Comparison of ENCODE assay signal across 1 cellular context in the genomic region with DNA sequence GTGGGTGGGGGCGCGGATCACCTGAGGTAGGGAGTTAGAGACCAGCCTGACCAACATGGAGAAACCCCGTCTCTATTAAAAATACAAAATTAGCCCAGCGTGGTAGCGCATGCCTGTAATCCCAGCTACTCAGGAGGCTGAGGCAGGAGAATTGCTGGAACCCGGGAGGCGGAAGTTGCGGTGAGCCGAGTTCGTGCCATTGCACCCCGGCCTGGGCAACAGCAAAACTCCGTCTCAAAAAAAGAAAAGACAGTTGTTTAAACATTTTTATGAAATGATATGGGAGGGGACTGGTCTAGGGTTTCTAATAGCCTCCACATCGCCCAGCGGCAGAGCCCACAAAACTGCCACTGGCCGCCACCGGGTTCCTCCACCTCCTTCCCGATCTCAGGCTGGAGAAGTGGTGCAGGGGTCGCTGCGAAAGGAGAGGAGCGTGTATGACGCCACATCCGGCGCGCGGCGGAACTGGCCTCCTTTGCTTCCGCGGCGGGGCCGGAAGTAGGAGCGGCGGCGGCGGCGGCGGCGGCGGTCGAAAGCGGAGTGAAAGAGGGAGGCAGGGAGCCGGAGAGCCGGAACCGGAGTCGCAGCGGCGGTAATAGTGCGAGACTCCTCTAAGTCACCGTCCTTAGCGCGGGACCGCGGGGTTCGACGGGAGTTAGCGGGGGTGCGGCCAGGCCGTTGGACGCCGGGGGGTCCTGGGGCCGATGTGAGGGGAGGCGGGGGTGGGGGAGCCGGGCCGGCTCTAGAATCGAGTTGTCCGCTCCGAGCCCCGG.
TF ChIP-seq lines count a peak whose summit lies in the region.

A gene (plus strand): TSS at position 492 of the 773 bp plus-strand sequence. CDS start 384 bp downstream, outside the sequence.

TF ChIP-seq in H1, 55 proteins besides CTCF, POLR2A, EP300 and RAD21 (continued from another document):
- TF ChIP-seq, protein P1, sequence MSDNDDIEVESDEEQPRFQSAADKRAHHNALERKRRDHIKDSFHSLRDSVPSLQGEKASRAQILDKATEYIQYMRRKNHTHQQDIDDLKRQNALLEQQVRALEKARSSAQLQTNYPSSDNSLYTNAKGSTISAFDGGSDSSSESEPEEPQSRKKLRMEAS (IDR thresholded peaks at IDR 0.05), result no peak
- TF ChIP-seq GTF2F1 (IDR thresholded peaks at IDR 0.05; ENCODE audit: borderline replicate concordance, low read depth, low read length) (no peak), TAF1 (IDR thresholded peaks at IDR 0.05; ENCODE audit: low read depth, low read length) (peak; percentile 84), CEBPB (IDR thresholded peaks at IDR 0.05; ENCODE audit: low read depth, low read length) (0 out of 2 replicates have a peak, but pooled peaks have one; percentile 15), PHF8 (conservative IDR thresholded peaks at IDR 0.05; ENCODE audit: low read depth, low read length) (peak; percentile 86), JUND (IDR thresholded peaks at IDR 0.05; ENCODE audit: low read length) (0 out of 2 replicates have a peak, but pooled peaks have one; percentile 34), ASH2L (IDR thresholded peaks at IDR 0.05; ENCODE audit: low read length) (peak; percentile 90), KDM4A (IDR thresholded peaks at IDR 0.05; ENCODE audit: low read depth, low read length, severe bottlenecking) (no peak), EZH2 (IDR thresholded peaks at IDR 0.05; ENCODE audit: low read depth, low read length, severe bottlenecking) (no peak), CBX5 (IDR thresholded peaks at IDR 0.05; ENCODE audit: low read depth, low read length) (no peak), CREB1 (IDR thresholded peaks at IDR 0.05) (peak; percentile 92), GABPA (IDR thresholded peaks at IDR 0.05; ENCODE audit: borderline replicate concordance, insufficient read depth, low read length) (peak; percentile 88), NRF1 (IDR thresholded peaks at IDR 0.05; ENCODE audit: low read depth, low read length) (no peak), SIX5 (IDR thresholded peaks at IDR 0.05; ENCODE audit: low read depth, low read length) (no peak), TAF7 (optimal IDR thresholded peaks at IDR 0.05; ENCODE audit: borderline replicate concordance, low read depth, low read length) (peak; percentile 71)
- TF ChIP-seq, protein P2, sequence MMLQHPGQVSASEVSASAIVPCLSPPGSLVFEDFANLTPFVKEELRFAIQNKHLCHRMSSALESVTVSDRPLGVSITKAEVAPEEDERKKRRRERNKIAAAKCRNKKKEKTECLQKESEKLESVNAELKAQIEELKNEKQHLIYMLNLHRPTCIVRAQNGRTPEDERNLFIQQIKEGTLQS (IDR thresholded peaks at IDR 0.05; ENCODE audit: insufficient read depth, low read depth, low read length), result no peak
TF ChIP-seq in H1: peak in this region for 10.
